13 cellular contexts compared by ENCODE assay signal in the genomic region with DNA sequence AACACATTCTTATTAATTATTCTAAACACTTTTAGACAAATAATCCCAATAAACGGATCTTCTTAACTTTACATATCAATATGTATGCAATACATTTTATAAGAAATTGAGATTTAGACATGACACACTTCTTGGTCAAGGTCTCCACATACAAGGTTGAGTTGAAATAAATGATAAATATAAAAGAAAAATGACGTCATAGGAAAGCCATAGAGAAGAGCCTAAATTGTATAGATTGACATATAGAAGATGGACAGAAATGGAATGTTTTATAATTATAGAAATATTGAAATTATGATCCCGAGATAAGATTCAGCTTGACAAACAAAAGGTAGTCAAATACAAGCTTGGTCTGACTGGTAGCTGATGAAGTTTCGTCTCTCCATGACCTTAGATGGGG.
"Had no signal": no experiment of that assay in that cellular context is flagged by ENCODE, and none has a peak within 500 bp of the region (broad histone marks: within the 10 kb centered on the region; RNA-seq: fewer than 3 reads in every experiment).

No MANE protein-coding gene starts in this region.

- H3K27me3 ChIP-seq: breast epithelium, tibial artery, vagina had no signal

- H3K36me3 ChIP-seq: breast epithelium, prostate gland, tibial artery, vagina had no signal

- H3K4me3 ChIP-seq: breast epithelium, prostate gland, tibial artery, vagina had no signal

- H3K9me3 ChIP-seq: prostate gland, tibial artery, vagina had no signal

- H3K27ac ChIP-seq: breast epithelium, prostate gland, tibial artery, vagina had no signal

- H3K4me1 ChIP-seq: breast epithelium, prostate gland had no signal

- ATAC-seq: stimulated activated memory B cell treated with anti-CD40 and anti-IgM and Interleukin-4, amounts not matched to agents 10 μg/mL and 1 μg/mL and 100 μg/mL, for 72 hours had no signal

- DNase-seq: activated B cell treated with CpG ODN at 0.5 μM for 24 hours; activated CD4-positive, alpha-beta T cell treated with anti-CD3 and anti-CD28 coated beads, Interleukin-2, amount 10 ng/mL, durations not matched to agents 7 days and 5 days; activated CD8-positive, alpha-beta memory T cell treated with anti-CD3 and anti-CD28 coated beads for 24 hours; activated naive CD4-positive, alpha-beta T cell treated with Interleukin-2 at 50 U/mL for 16 hours; aorta; erythroblast; nephron progenitor cell; stimulated activated CD4-positive, alpha-beta T cell treated with anti-CD3 and anti-CD28 coated beads, Interleukin-2, amount 100 ng/mL, for 48 hours; tibial artery had no signal
